ENCODE assay signal across 27 cellular contexts in genomic region chr3:834679-835078, GRCh38.
"Had no signal": no experiment of that assay in that cellular context is flagged by ENCODE, and none has a peak within 500 bp of the region (broad histone marks: within the 10 kb centered on the region; RNA-seq: fewer than 3 reads in every experiment).

No MANE protein-coding gene starts in this region.

- H3K27me3 ChIP-seq: stomach, suprapubic skin, testis, thyroid gland, tibial artery, tibial nerve, transverse colon, upper lobe of left lung, upper lobe of right lung, uterus, vagina had no signal

- H3K4me3 ChIP-seq: stomach, suprapubic skin, testis, thoracic aorta, thyroid gland, tibial artery, tibial nerve, transverse colon, upper lobe of left lung, upper lobe of right lung, uterus, vagina had no signal

- H3K9me3 Mint-ChIP-seq: type B pancreatic cell had no signal

- H3K27ac Mint-ChIP-seq: stimulated activated effector memory CD8-positive, alpha-beta T cell treated with anti-CD3 and anti-CD28 coated beads, Interleukin-12 subunit alpha, Interleukin-12 subunit beta, amount 100 ng/mL, for 72 hours; stimulated activated memory B cell treated with anti-CD40 and anti-IgM and Interleukin-4, amounts not matched to agents 10 μg/mL and 1 μg/mL and 100 μg/mL, for 72 hours; stimulated activated naive B cell treated with anti-CD40 and anti-IgM and Interleukin-4, amounts not matched to agents 10 μg/mL and 1 μg/mL and 100 μg/mL, for 72 hours; stimulated activated naive CD8-positive, alpha-beta T cell treated with anti-CD3 and anti-CD28 coated beads, Interleukin-15, Interleukin-2, amounts not matched to agents 100 ng/mL and 50 ng/mL, for 24 hours; type B pancreatic cell had no signal

- H3K4me1 Mint-ChIP-seq: stimulated activated effector memory CD8-positive, alpha-beta T cell treated with anti-CD3 and anti-CD28 coated beads, Interleukin-12 subunit alpha, Interleukin-12 subunit beta, amount 100 ng/mL, for 72 hours; stimulated activated memory B cell treated with anti-CD40 and anti-IgM and Interleukin-4, amounts not matched to agents 10 μg/mL and 1 μg/mL and 100 μg/mL, for 72 hours; stimulated activated naive B cell treated with anti-CD40 and anti-IgM and Interleukin-4, amounts not matched to agents 10 μg/mL and 1 μg/mL and 100 μg/mL, for 72 hours; stimulated activated naive CD8-positive, alpha-beta T cell treated with anti-CD3 and anti-CD28 coated beads, Interleukin-15, amount 100 ng/mL, for 72 hours had no signal

- H3K27me3 Mint-ChIP-seq: stimulated activated memory B cell treated with anti-CD40 and anti-IgM and Interleukin-4, amounts not matched to agents 10 μg/mL and 1 μg/mL and 100 μg/mL, for 72 hours; stimulated activated naive B cell treated with anti-CD40 and anti-IgM and Interleukin-4, amounts not matched to agents 10 μg/mL and 1 μg/mL and 100 μg/mL, for 72 hours; stimulated activated naive CD8-positive, alpha-beta T cell treated with anti-CD3 and anti-CD28 coated beads, Interleukin-15, amount 100 ng/mL, for 72 hours; stimulated activated naive CD8-positive, alpha-beta T cell treated with anti-CD3 and anti-CD28 coated beads, Interleukin-15, Interleukin-2, amounts not matched to agents 100 ng/mL and 50 ng/mL, for 24 hours; type B pancreatic cell had no signal

- H3K9me3 ChIP-seq: testis, thoracic aorta, thyroid gland, transverse colon, upper lobe of right lung, uterus, vagina had no signal

- H3K36me3 Mint-ChIP-seq: stimulated activated effector memory CD8-positive, alpha-beta T cell treated with anti-CD3 and anti-CD28 coated beads, Interleukin-12 subunit alpha, Interleukin-12 subunit beta, amount 100 ng/mL, for 72 hours; stimulated activated memory B cell treated with anti-CD40 and anti-IgM and Interleukin-4, amounts not matched to agents 10 μg/mL and 1 μg/mL and 100 μg/mL, for 72 hours; stimulated activated naive B cell treated with anti-CD40 and anti-IgM and Interleukin-4, amounts not matched to agents 10 μg/mL and 1 μg/mL and 100 μg/mL, for 72 hours; type B pancreatic cell had no signal

- H3K27ac ChIP-seq: stomach, suprapubic skin, testis, thoracic aorta, thyroid gland, tibial artery, tibial nerve, transverse colon, upper lobe of left lung, upper lobe of right lung, uterus, vagina had no signal

- ATAC-seq: stimulated activated effector memory CD8-positive, alpha-beta T cell treated with anti-CD3 and anti-CD28 coated beads, Interleukin-12 subunit alpha, Interleukin-12 subunit beta, amount 100 ng/mL, for 72 hours; stimulated activated memory B cell treated with anti-CD40 and anti-IgM and Interleukin-4, amounts not matched to agents 10 μg/mL and 1 μg/mL and 100 μg/mL, for 72 hours; stimulated activated naive B cell treated with anti-CD40 and anti-IgM and Interleukin-4, amounts not matched to agents 10 μg/mL and 1 μg/mL and 100 μg/mL, for 72 hours; stimulated activated naive CD8-positive, alpha-beta T cell treated with anti-CD3 and anti-CD28 coated beads, Interleukin-15, amount 100 ng/mL, for 72 hours; stimulated activated naive CD8-positive, alpha-beta T cell treated with anti-CD3 and anti-CD28 coated beads, Interleukin-15, Interleukin-2, amounts not matched to agents 100 U/mL and 50 U/mL, for 24 hours; upper lobe of right lung had no signal

- H3K4me1 ChIP-seq: stomach, suprapubic skin, testis, thyroid gland, tibial artery, tibial nerve, transverse colon, upper lobe of left lung, upper lobe of right lung, uterus, vagina had no signal

- DNase-seq: stimulated activated CD4-positive, alpha-beta T cell treated with anti-CD3 and anti-CD28 coated beads, Interleukin-2, amount 100 ng/mL, for 48 hours; stimulated activated CD4-positive, alpha-beta T cell treated with anti-CD3 and anti-CD28 coated beads, Interleukin-4, amount 100 ng/mL, for 1 hour; stimulated activated CD4-positive, alpha-beta T cell treated with anti-CD3 and anti-CD28 coated beads, Interleukin-4, amount 100 ng/mL, for 24 hours; stimulated activated CD4-positive, alpha-beta T cell treated with anti-CD3 and anti-CD28 coated beads, Interleukin-4, amount 100 ng/mL, for 4 hours; stimulated activated CD8-positive, alpha-beta memory T cell treated with anti-CD3 and anti-CD28 coated beads, Interleukin-4, amount 100 ng/mL, for 48 hours; stimulated activated naive B cell treated with anti-CD40 and anti-IgM and Interleukin-4, amounts not matched to agents 10 μg/mL and 1 μg/mL and 100 μg/mL, for 72 hours; stimulated activated naive CD4-positive, alpha-beta T cell; stimulated activated naive CD4-positive, alpha-beta T cell treated with Interleukin-2 at 50 U/mL for 16 hours; stimulated activated naive CD8-positive, alpha-beta T cell treated with anti-CD3 and anti-CD28 coated beads, Interleukin-15, amount 100 ng/mL, for 72 hours; stimulated activated naive CD8-positive, alpha-beta T cell treated with anti-CD3 and anti-CD28 coated beads, Interleukin-15, Interleukin-2, amounts not matched to agents 100 U/mL and 50 U/mL, for 24 hours; stomach; substantia nigra; testis; thyroid gland; tibial artery; transverse colon; upper lobe of left lung; upper lobe of right lung; uterus had no signal

- H3K4me3 Mint-ChIP-seq: stimulated activated effector memory CD8-positive, alpha-beta T cell treated with anti-CD3 and anti-CD28 coated beads, Interleukin-12 subunit alpha, Interleukin-12 subunit beta, amount 100 ng/mL, for 72 hours; stimulated activated memory B cell treated with anti-CD40 and anti-IgM and Interleukin-4, amounts not matched to agents 10 μg/mL and 1 μg/mL and 100 μg/mL, for 72 hours; stimulated activated naive B cell treated with anti-CD40 and anti-IgM and Interleukin-4, amounts not matched to agents 10 μg/mL and 1 μg/mL and 100 μg/mL, for 72 hours; stimulated activated naive CD8-positive, alpha-beta T cell treated with anti-CD3 and anti-CD28 coated beads, Interleukin-15, amount 100 ng/mL, for 72 hours; stimulated activated naive CD8-positive, alpha-beta T cell treated with anti-CD3 and anti-CD28 coated beads, Interleukin-15, Interleukin-2, amounts not matched to agents 100 ng/mL and 50 ng/mL, for 24 hours; type B pancreatic cell had no signal

- H3K36me3 ChIP-seq: stomach, suprapubic skin, thoracic aorta, thyroid gland, tibial artery, tibial nerve, transverse colon, upper lobe of left lung, upper lobe of right lung, uterus, vagina had no signal
